Comparison of ENCODE assay signal across 8 cellular contexts in the genomic region with DNA sequence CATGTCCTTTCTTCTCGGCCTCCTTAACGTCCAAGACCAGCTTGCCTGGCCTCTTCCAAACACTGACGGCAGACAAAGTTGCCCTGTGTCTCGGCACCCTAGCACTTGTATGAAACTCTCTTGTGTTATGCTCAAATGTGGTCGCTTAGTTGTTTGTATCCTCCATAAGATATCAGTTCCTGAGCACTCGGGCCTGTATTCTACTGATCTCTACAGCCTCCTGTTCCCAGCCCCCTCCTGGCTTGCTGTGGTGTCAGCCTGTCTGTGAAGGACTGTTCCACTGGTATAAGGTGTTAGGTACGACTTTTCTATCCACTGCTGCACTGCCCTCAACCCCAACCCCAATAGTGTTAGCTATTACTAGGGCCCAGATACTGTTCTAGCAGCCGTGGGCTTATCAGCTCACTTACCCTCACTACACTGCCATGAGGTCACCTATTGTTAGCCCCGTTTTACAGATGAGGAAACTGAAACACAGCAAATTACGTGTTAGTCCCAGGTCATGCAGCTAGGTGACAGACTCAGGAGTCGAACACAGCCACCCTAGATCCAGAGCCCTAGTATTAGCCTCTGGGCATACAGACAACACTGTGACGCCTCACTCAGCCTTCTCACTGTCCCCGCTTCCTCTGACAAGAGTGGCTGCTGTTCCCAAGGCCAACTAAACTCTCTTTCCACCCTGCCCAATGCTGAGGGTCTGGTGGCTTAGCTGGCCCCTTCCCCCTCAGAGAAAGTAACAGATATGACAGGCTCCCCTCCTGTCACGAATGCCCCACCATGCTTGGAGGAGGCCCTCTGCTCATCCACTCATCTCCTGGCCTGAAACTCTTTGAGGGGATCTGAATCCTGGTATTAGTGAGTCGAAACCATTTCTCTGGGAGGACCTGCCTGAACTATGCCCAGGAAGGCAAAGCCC. TPM values are rescaled to one million over a fixed set of nuclear protein-coding genes. Genes with fewer than 3 reads are reported as not detected.
DNase-seq lines count a peak whose midpoint lies in the region; ATAC-seq, FAIRE-seq and TF ChIP-seq lines count a peak whose summit lies in the region.
"Had no signal": no experiment of that assay in that cellular context is flagged by ENCODE, and none has a peak within 500 bp of the region (broad histone marks: within the 10 kb centered on the region; RNA-seq: fewer than 3 reads in every experiment).

No MANE protein-coding gene starts in this region.

- intact Hi-C loops in right cardiac atrium (cut with DNase I): no loop called here

- H3K27ac ChIP-seq in neural progenitor cell (no peak overlapping the region), right cardiac atrium (ENCODE audit: low read length) (no peak overlapping the region)

- H3K9me3 ChIP-seq in neural progenitor cell (ENCODE audit: low read depth) (no peaks in the 10 kb centered on the region), right cardiac atrium (ENCODE audit: control insufficient read depth, low read length) (no peaks in the 10 kb centered on the region)

- H3K27me3 ChIP-seq in neural progenitor cell: no peaks in the 10 kb centered on the region
- no peaks in the 10 kb centered on the region for H3K27me3 ChIP-seq in right cardiac atrium (ENCODE audit: control insufficient read depth, insufficient read depth)

- H3K4me2 ChIP-seq in neural progenitor cell: no peak overlapping the region

- TF ChIP-seq CTCF in neural progenitor cell (IDR thresholded peaks at IDR 0.05): no peak

- WGBS in right cardiac atrium: 85% methylated on average over 15 of the region's 15 CpGs

- H3F3A ChIP-seq in neural progenitor cell (ENCODE audit: low read depth): no peaks in the 10 kb centered on the region

- H3K4me3 Mint-ChIP-seq in neural progenitor cell: no peak overlapping the region

- H2AFZ ChIP-seq in neural progenitor cell (replicated peaks): peak overlapping the region; percentile 2

- H4K20me1 ChIP-seq in neural progenitor cell (ENCODE audit: low read depth): no peaks in the 10 kb centered on the region

- no peak for TF ChIP-seq POLR2A in GM12891 (IDR thresholded peaks at IDR 0.05; ENCODE audit: low read depth, low read length)

- ATAC-seq in HG02759 (IDR thresholded peaks at IDR 0.05; ENCODE audit: unreplicated experiment) (peak; percentile 8), right cardiac atrium (no peak)

- no peaks in the 10 kb centered on the region for H3K36me3 ChIP-seq in neural progenitor cell

- H3K4me1 ChIP-seq in neural progenitor cell: no peaks in the 10 kb centered on the region
- no peaks in the 10 kb centered on the region for H3K4me1 ChIP-seq in right cardiac atrium (ENCODE audit: control insufficient read depth, insufficient read depth, low read length)

- DNase-seq in GM12891 (ENCODE audit: insufficient read length, low spot score): no peak
- peak; percentile 48 to 50 for DNase-seq in activated T-cell treated with anti-CD3 and anti-CD28 coated beads, Interleukin-2, amount 50 U/mL, for 48 hours
- no peak for DNase-seq in neural progenitor cell (ENCODE audit: low spot score)
- no peak for DNase-seq in activated effector memory CD4-positive, alpha-beta T cell treated with Interleukin-2 at 50 U/mL for 16 hours
- no peak for DNase-seq in NCI-H82 (lab: John Stamatoyannopoulos, UW)
- DNase-seq in right cardiac atrium: no peak
- DNase-seq: NCI-H1092 had no signal

- no peaks in the 10 kb centered on the region for H3K9me3 Mint-ChIP-seq in neural progenitor cell

- H3K27me3 Mint-ChIP-seq in neural progenitor cell (ENCODE audit: insufficient read depth, low read depth): peaks cover 12% of the 10 kb centered on the region

- peaks cover 9% of the 10 kb centered on the region for H3K4me1 Mint-ChIP-seq in neural progenitor cell

- H3K27ac Mint-ChIP-seq in neural progenitor cell: no peak overlapping the region

- H3K36me3 Mint-ChIP-seq in neural progenitor cell: no peaks in the 10 kb centered on the region

- FAIRE-seq in GM12891 (lab: Jason Lieb, UNC): peak; percentile 75

- H3K4me3 ChIP-seq in neural progenitor cell: no peak overlapping the region
- no peak overlapping the region for H3K4me3 ChIP-seq in right cardiac atrium (ENCODE audit: low read length)

- no peaks in the 10 kb centered on the region for H3K79me2 ChIP-seq in neural progenitor cell (ENCODE audit: low read depth)

- H3K9ac ChIP-seq in neural progenitor cell: no peak overlapping the region

TF ChIP-seq in GM12891, 5 proteins besides CTCF, POLR2A, EP300 and RAD21:
- TF ChIP-seq SPI1 (IDR thresholded peaks at IDR 0.05; ENCODE audit: low read depth, low read length) (no peak), POLR2AphosphoS5 (IDR thresholded peaks at IDR 0.05; ENCODE audit: low read depth, low read length) (no peak), POU2F2 (IDR thresholded peaks at IDR 0.05; ENCODE audit: low read depth, low read length) (no peak)

RNA-seq across cellular contexts. Expression of a gene that starts 25.6 kb away (rescaled TPM):
- 1.3 TPM for polyA plus RNA-seq in GM12891 (2012; ENCODE audit: low read depth, missing spikeins)
- total RNA-seq in neural progenitor cell (ENCODE audit: low replicate concordance): 45.6 and 55.7 TPM in 2 replicates
- 10 to 100 TPM; 23.7 to 30.7 (median 24.4) TPM for total RNA-seq in right cardiac atrium
- polyA plus RNA-seq in right cardiac atrium: 15.3 TPM

RNA-seq across cellular contexts. Expression of a gene that starts 27.1 kb away (rescaled TPM):
- 194 TPM for polyA plus RNA-seq in GM12891 (2012; ENCODE audit: low read depth, missing spikeins)
- 126 and 168 TPM in 2 replicates for total RNA-seq in neural progenitor cell (ENCODE audit: low replicate concordance)
- total RNA-seq in right cardiac atrium: 100 to 1,000 TPM; 186 to 239 (median 201) TPM
- polyA plus RNA-seq in right cardiac atrium: 230 TPM

Comparison
In these comparisons a context has a peak if more than half of its experiments do, and no peak if none do; other contexts are left out.
1. DNase-seq: peak in activated T-cell treated with anti-CD3 and anti-CD28 coated beads, Interleukin-2, amount 50 U/mL, for 48 hours (2 of 2); none in GM12891 (single experiment), neural progenitor cell (single experiment), activated effector memory CD4-positive, alpha-beta T cell treated with Interleukin-2 at 50 U/mL for 16 hours (single experiment), NCI-H82 (single experiment) and right cardiac atrium (0 of 3).